15 cellular contexts compared by ENCODE assay signal in genomic region chr6:157151989-157152388, GRCh38.
DNase-seq lines count a peak whose midpoint lies in the region; ATAC-seq, FAIRE-seq and TF ChIP-seq lines count a peak whose summit lies in the region.
"Had no signal": no experiment of that assay in that cellular context is flagged by ENCODE, and none has a peak within 500 bp of the region (broad histone marks: within the 10 kb centered on the region; RNA-seq: fewer than 3 reads in every experiment).

No MANE protein-coding gene starts in this region.

- TSS peak; percentile 15 for BruUV-seq in Panc1 (replicated peaks; lab: Mats Ljungman, UMichigan)

- ATAC-seq in Panc1 (no peak), left ventricle myocardium superior (no peak)

- FAIRE-seq in kidney (lab: Jason Lieb, UNC): no peak

- peaks cover 8% of the 10 kb centered on the region for H3K36me3 ChIP-seq in Panc1 (ENCODE audit: control insufficient read depth, insufficient read depth, low read length)
- H3K36me3 ChIP-seq in neutrophil: peaks cover 31% of the 10 kb centered on the region
- peaks cover 2 to 25% of the 10 kb centered on the region in 2 donors for H3K36me3 ChIP-seq in kidney (ENCODE audit: control insufficient read depth in 1 of 2, insufficient read depth in 2 of 2, low read length in 2 of 2)

- H3K4me3 ChIP-seq in Panc1 (ENCODE audit: low read depth in 2 of 2, low read length in 2 of 2): no peak overlapping the region
- H3K4me3 ChIP-seq in cardiac fibroblast (replicated peaks in 1 of 2; ENCODE audit: low read depth in 2 of 2, low read length in 2 of 2): no peak overlapping the region
- H3K4me3 ChIP-seq in neutrophil (ENCODE audit: low read depth in 1 of 2, low read length in 1 of 2): no peak overlapping the region
- no peak overlapping the region for H3K4me3 ChIP-seq in kidney (ENCODE audit: low read length in 2 of 2)

- CTCF ChIA-PET in Panc1 (lab: Charles Lee): no interaction called here

- POLR2A ChIA-PET in Panc1 (lab: Charles Lee): interaction anchor here (0.6 kb wide), 1 partner anchor 49 kb away, joined by 3 read pairs; no protein-coding TSS in a partner anchor

- intact Hi-C loops in Panc1 (cut with micrococcal nuclease; ENCODE audit: unreplicated experiment): no loop called here
- intact Hi-C loops in kidney (cut with DNase I): no loop called here
- intact Hi-C loops in left ventricle myocardium superior (cut with micrococcal nuclease): no loop called here

- in situ Hi-C loops in Panc1 (cut with HindIII; ENCODE audit: low pct_unique_long_range_greater_than_20kb, low sequenced_read_pairs): no loop called here

- peak overlapping the region; percentile 40; the same call in 1 of the 2 replicates for H3K27ac ChIP-seq in Panc1 (ENCODE audit: low read length)
- peak overlapping the region; percentile 47 for H3K27ac ChIP-seq in neutrophil
- no peak overlapping the region for H3K27ac ChIP-seq in kidney (ENCODE audit: low read depth in 2 of 2, low read length in 2 of 2)
- H3K27ac ChIP-seq: C4-2B had no signal

- peaks cover 32% of the 10 kb centered on the region for H3K4me1 ChIP-seq in Panc1 (ENCODE audit: control insufficient read depth, insufficient read depth, low read length)
- peaks cover 4 to 8% of the 10 kb centered on the region in 2 experiments for H3K4me1 ChIP-seq in neutrophil (ENCODE audit: control insufficient read depth in 1 of 2, insufficient read depth in 1 of 2, low read depth in 1 of 2, low read length in 1 of 2)
- H3K4me1 ChIP-seq in kidney (ENCODE audit: control insufficient read depth in 1 of 2, insufficient read depth in 1 of 2, low read depth in 1 of 2, low read length in 2 of 2): peaks cover 4 to 9% of the 10 kb centered on the region in 2 donors

- H3K9ac ChIP-seq in kidney (ENCODE audit: low read length in 2 of 2): no peak overlapping the region

- H3K27me3 ChIP-seq in Panc1 (ENCODE audit: control insufficient read depth, insufficient read depth, low read length) (no peaks in the 10 kb centered on the region), neutrophil (no peaks in the 10 kb centered on the region)

- DNase-seq in Daoy (ENCODE audit: low read depth): peak; percentile 92
- no peak for DNase-seq in Panc1 (ENCODE audit: low read depth, low spot score)
- peak; percentile 71 to 73 for DNase-seq in cardiac fibroblast (ENCODE audit: low read depth in 2 of 2)
- no peak for DNase-seq in kidney
- DNase-seq in middle frontal gyrus (ENCODE audit: extremely low spot score, low spot score): no peak
- no peak for DNase-seq in left ventricle myocardium superior
- no peak for DNase-seq in activated naive CD4-positive, alpha-beta T cell treated with Interleukin-2 at 50 U/mL for 16 hours
- DNase-seq: activated CD4-positive, alpha-beta T cell treated with anti-CD3 and anti-CD28 coated beads for 4 hours; caudate nucleus; GDM1; NCI-H2081 treated with DMSO at 0.1 percent for 48 hours; stimulated activated CD4-positive, alpha-beta T cell treated with anti-CD3 and anti-CD28 coated beads, Interleukin-4, amount 100 ng/mL, for 24 hours; stimulated activated naive CD4-positive, alpha-beta T cell had no signal

- no peak for TF ChIP-seq CTCF in Panc1 (IDR thresholded peaks at IDR 0.05)
- no peak for TF ChIP-seq CTCF in cardiac fibroblast (IDR thresholded peaks at IDR 0.05; ENCODE audit: low read depth, low read length)
- TF ChIP-seq CTCF in neutrophil (IDR thresholded peaks at IDR 0.05): no peak
- no peak for TF ChIP-seq CTCF in kidney (IDR thresholded peaks at IDR 0.05; ENCODE audit: borderline replicate concordance, extremely low read depth, insufficient read depth)

- H3K9me3 ChIP-seq in Panc1 (ENCODE audit: control insufficient read depth, insufficient read depth, low read depth, low read length) (no peaks in the 10 kb centered on the region), neutrophil (no peaks in the 10 kb centered on the region), kidney (ENCODE audit: control insufficient read depth in 1 of 2, low read length in 2 of 2) (no peaks in the 10 kb centered on the region)

Comparison
In these comparisons a context has a peak if more than half of its experiments do, and no peak if none do; other contexts are left out.
1. DNase-seq: peak in Daoy (single experiment) and cardiac fibroblast (2 of 2); none in Panc1 (single experiment), kidney (single experiment), middle frontal gyrus (single experiment), left ventricle myocardium superior (single experiment) and activated naive CD4-positive, alpha-beta T cell treated with Interleukin-2 at 50 U/mL for 16 hours (single experiment).
2. H3K27ac ChIP-seq: peak in Panc1 (single experiment) and neutrophil (single experiment); none in kidney (0 of 2).